Comparison of ENCODE assay signal across 17 cellular contexts in genomic region chr6:16594849-16595248, GRCh38.
A peak's percentile ranks its signal among the peaks of the same experiment; 100 is the strongest.
DNase-seq lines count a peak whose midpoint lies in the region; ATAC-seq and TF ChIP-seq lines count a peak whose summit lies in the region.
"Had no signal": no experiment of that assay in that cellular context is flagged by ENCODE, and none has a peak within 500 bp of the region (broad histone marks: within the 10 kb centered on the region; RNA-seq: fewer than 3 reads in every experiment).

No MANE protein-coding gene starts in this region.

- peak; percentile 25 for ATAC-seq in GM18511 (IDR thresholded peaks at IDR 0.05; ENCODE audit: unreplicated experiment)
- no peak for ATAC-seq in activated B cell treated with CpG ODN at 0.5 μM for 24 hours (ENCODE audit: low read depth)
- peak; percentile 61 for ATAC-seq in upper lobe of right lung
- no peak for ATAC-seq in HG02571 (IDR thresholded peaks at IDR 0.05; ENCODE audit: unreplicated experiment)
- ATAC-seq: Right ventricle myocardium inferior had no signal

- no peak overlapping the region for H3K9ac ChIP-seq in mammary epithelial cell (ENCODE audit: insufficient read depth, low read length)
- H3K9ac ChIP-seq: GM23248 had no signal

- H3K79me2 ChIP-seq in mammary epithelial cell (ENCODE audit: insufficient read depth, low read length) (no peaks in the 10 kb centered on the region), PC-9 (ENCODE audit: low read depth) (no peaks in the 10 kb centered on the region)

- TF ChIP-seq POLR2A in breast epithelium (IDR thresholded peaks at IDR 0.05) = no peak

- no peak overlapping the region for H3K27ac ChIP-seq in mammary epithelial cell (ENCODE audit: insufficient read depth, low read depth, low read length)
- H3K27ac ChIP-seq in breast epithelium = no peak overlapping the region
- H3K27ac ChIP-seq in upper lobe of right lung = no peak overlapping the region
- H3K27ac ChIP-seq in PC-9 = no peak overlapping the region
- H3K27ac ChIP-seq: GM23248 had no signal

- H4K20me1 ChIP-seq in mammary epithelial cell (ENCODE audit: insufficient read depth, low read length) = no peaks in the 10 kb centered on the region
- no peaks in the 10 kb centered on the region; the same call in 1 of the 2 replicates for H4K20me1 ChIP-seq in PC-9 (ENCODE audit: insufficient read depth)

- 61% methylated on average over 5 of the region's 5 CpGs for WGBS in mammary epithelial cell (ENCODE audit: low coverage, missing lambda C conversion rate)

- peaks cover 38% of the 10 kb centered on the region for H3K4me1 ChIP-seq in mammary epithelial cell (ENCODE audit: insufficient read depth, low read length)
- H3K4me1 ChIP-seq in breast epithelium = no peaks in the 10 kb centered on the region
- no peaks in the 10 kb centered on the region for H3K4me1 ChIP-seq in upper lobe of right lung
- no peaks in the 10 kb centered on the region for H3K4me1 ChIP-seq in PC-9 (replicated peaks; ENCODE audit: insufficient read depth)

- H3K4me1 Mint-ChIP-seq in activated B cell treated with CpG ODN at 0.5 μM for 24 hours = peaks cover 48% of the 10 kb centered on the region

- in situ Hi-C loops in mammary epithelial cell (cut with MboI; ENCODE audit: low sequenced_read_pairs in 2 of 2) = no loop called here

- POLR2A ChIA-PET in activated B cell treated with CpG ODN at 0.5 μM for 24 hours (lab: Charles Lee) (interaction anchor here (0.8 to 1.5 kb wide), 3 partner anchors 46 to 167 kb away, joined by 3 to 5 read pairs (median 4); partner anchors contain the start of gene ATXN1), PC-9 (lab: Charles Lee; ENCODE audit: unreplicated experiment) (no interaction called here)

- peak overlapping the region; percentile 24 for H3K27ac Mint-ChIP-seq in activated B cell treated with CpG ODN at 0.5 μM for 24 hours

- no peak for DNase-seq in mammary epithelial cell
- DNase-seq in breast epithelium (ENCODE audit: low spot score in 2 of 2) = no peak
- no peak for DNase-seq in activated B cell treated with CpG ODN at 0.5 μM for 24 hours
- DNase-seq in upper lobe of right lung = no peak
- no peak for DNase-seq in PC-9
- DNase-seq in stimulated activated CD4-positive, alpha-beta T cell treated with anti-CD3 and anti-CD28 coated beads, Interleukin-12 subunit alpha, Interleukin-12 subunit beta, amount 100 ng/mL, for 4 hours = no peak
- DNase-seq: CD8-positive, alpha-beta memory T cell; DMS53; GM23248; HCEC 1CT; MM.1S; NCI-H187; NCI-H226; NCI-H524 treated with DMSO at 0.1 percent for 48 hours had no signal

- no peaks in the 10 kb centered on the region for H3K9me2 ChIP-seq in PC-9 (ENCODE audit: insufficient read depth)

- H3K4me2 ChIP-seq in mammary epithelial cell (ENCODE audit: insufficient read depth, low read depth, low read length) (peak overlapping the region; percentile 55), PC-9 (no peak overlapping the region)

- H3K4me3 Mint-ChIP-seq in activated B cell treated with CpG ODN at 0.5 μM for 24 hours = no peak overlapping the region
- H3K4me3 Mint-ChIP-seq: CD8-positive, alpha-beta memory T cell had no signal

- no peaks in the 10 kb centered on the region for H3K9me3 ChIP-seq in mammary epithelial cell (replicated peaks; ENCODE audit: insufficient read depth, low read length)
- H3K9me3 ChIP-seq in breast epithelium = no peaks in the 10 kb centered on the region
- no peaks in the 10 kb centered on the region for H3K9me3 ChIP-seq in upper lobe of right lung
- no peaks in the 10 kb centered on the region for H3K9me3 ChIP-seq in PC-9 (ENCODE audit: insufficient read depth, low read depth)

- no peaks in the 10 kb centered on the region for H3K27me3 Mint-ChIP-seq in activated B cell treated with CpG ODN at 0.5 μM for 24 hours
- H3K27me3 Mint-ChIP-seq: CD8-positive, alpha-beta memory T cell had no signal

- BruUV-seq in mammary epithelial cell (replicated peaks; lab: Mats Ljungman, UMichigan) (no TSS peak), PC-9 (replicated peaks; lab: Mats Ljungman, UMichigan) (no TSS peak)

- CTCF ChIA-PET in mammary epithelial cell (lab: Charles Lee; ENCODE audit: low non-redundant PET) (interaction anchor here (0.6 kb wide), 1 partner anchor 16 kb away, joined by 3 read pairs; no protein-coding TSS in a partner anchor), activated B cell treated with CpG ODN at 0.5 μM for 24 hours (lab: Charles Lee) (interaction anchor here (0.8 to 1.2 kb wide), 2 partner anchors 169 to 263 kb away, joined by 3 read pairs; no protein-coding TSS in a partner anchor), PC-9 (lab: Charles Lee) (no interaction called here)

- H3K9me3 Mint-ChIP-seq in activated B cell treated with CpG ODN at 0.5 μM for 24 hours = peaks cover 5% of the 10 kb centered on the region
- H3K9me3 Mint-ChIP-seq: CD8-positive, alpha-beta memory T cell had no signal

- intact Hi-C loops in mammary epithelial cell (cut with micrococcal nuclease) (loop anchor here (5.0 kb wide), 2 partner anchors 42 to 117 kb away; no protein-coding TSS in a partner anchor), breast epithelium (cut with DNase I; ENCODE audit: low total_unique reads) (no loop called here), activated B cell treated with CpG ODN at 0.5 μM for 24 hours (cut with micrococcal nuclease) (loop anchor here (5.0 kb wide), 1 partner anchor 62 kb away; no protein-coding TSS in a partner anchor), upper lobe of right lung (cut with DNase I) (no loop called here), PC-9 (cut with micrococcal nuclease; ENCODE audit: unreplicated experiment) (no loop called here)

- H3F3A ChIP-seq in PC-9 (ENCODE audit: insufficient read depth, low read depth) = peaks cover 5% of the 10 kb centered on the region; the same call in 1 of the 2 replicates

- H2AFZ ChIP-seq in mammary epithelial cell (ENCODE audit: low read depth, low read length) (no peak overlapping the region), PC-9 (no peak overlapping the region)
- H2AFZ ChIP-seq: GM23248 had no signal

- no peaks in the 10 kb centered on the region for H3K36me3 ChIP-seq in mammary epithelial cell (ENCODE audit: insufficient read depth, low read length)
- no peaks in the 10 kb centered on the region for H3K36me3 ChIP-seq in breast epithelium
- H3K36me3 ChIP-seq in upper lobe of right lung = no peaks in the 10 kb centered on the region
- H3K36me3 ChIP-seq in PC-9 (ENCODE audit: low read depth) = no peaks in the 10 kb centered on the region

- H3K27me3 ChIP-seq in mammary epithelial cell (ENCODE audit: insufficient read depth, low read length) (no peaks in the 10 kb centered on the region), breast epithelium (no peaks in the 10 kb centered on the region), upper lobe of right lung (no peaks in the 10 kb centered on the region), PC-9 (ENCODE audit: insufficient read depth, low read depth) (no peaks in the 10 kb centered on the region)

- H3K4me3 ChIP-seq in mammary epithelial cell (replicated peaks in 1 of 3; ENCODE audit: insufficient read depth in 1 of 3, low read depth in 2 of 3, low read length in 3 of 3) (no peak overlapping the region), breast epithelium (no peak overlapping the region), upper lobe of right lung (no peak overlapping the region), PC-9 (no peak overlapping the region)
- H3K4me3 ChIP-seq: GM23248 had no signal

- TF ChIP-seq CTCF in mammary epithelial cell (conservative IDR thresholded peaks at IDR 0.05 in 1 of 2, IDR thresholded peaks at IDR 0.05 in 1 of 2; ENCODE audit: extremely low read depth in 1 of 2, insufficient read depth in 1 of 2, low read depth in 1 of 2, low read length in 2 of 2) (no peak), breast epithelium (IDR thresholded peaks at IDR 0.05) (no peak), activated B cell treated with CpG ODN at 0.5 μM for 24 hours (IDR thresholded peaks at IDR 0.05) (no peak), upper lobe of right lung (IDR thresholded peaks at IDR 0.05) (no peak), PC-9 (conservative IDR thresholded peaks at IDR 0.05) (no peak)

- dilution Hi-C loops in mammary epithelial cell (cut with HindIII; ENCODE audit: low sequenced_read_pairs) = loop anchor here (5.0 kb wide), 1 partner anchor 33 kb away; no protein-coding TSS in a partner anchor

- H3K36me3 Mint-ChIP-seq in activated B cell treated with CpG ODN at 0.5 μM for 24 hours (ENCODE audit: low read depth) = no peaks in the 10 kb centered on the region

Comparison
In these comparisons a context has a peak if more than half of its experiments do, and no peak if none do; other contexts are left out.
1. intact Hi-C loops: an anchor here in mammary epithelial cell (5.0 kb wide) and activated B cell treated with CpG ODN at 0.5 μM for 24 hours (5.0 kb wide); none called in breast epithelium, upper lobe of right lung and PC-9.
2. ATAC-seq: peak in GM18511 (single experiment) and upper lobe of right lung (single experiment); none in activated B cell treated with CpG ODN at 0.5 μM for 24 hours (single experiment) and HG02571 (single experiment).